1 cellular context compared by ENCODE assay signal in the genomic region with DNA sequence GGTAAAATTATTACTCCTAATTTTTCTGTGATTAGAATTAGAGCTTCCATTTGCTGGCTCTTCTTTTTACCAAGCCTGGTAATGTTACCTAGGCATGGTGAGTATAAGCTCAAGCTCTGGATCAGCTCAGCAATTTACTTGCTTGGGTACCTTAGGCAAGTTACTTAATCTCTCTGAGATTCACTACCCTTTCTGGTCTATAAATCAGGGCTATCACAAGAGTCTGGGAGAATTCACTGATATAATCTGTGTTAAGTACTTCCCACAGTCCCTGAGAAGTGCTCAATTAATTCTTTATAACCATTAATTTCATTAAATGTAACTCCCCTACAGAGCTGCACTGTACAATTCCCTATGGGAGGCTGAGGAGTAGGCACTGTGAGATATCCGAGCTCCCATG.
TF ChIP-seq lines count a peak whose summit lies in the region.

No MANE protein-coding gene starts in this region.

TF ChIP-seq in HepG2, 621 proteins besides CTCF, POLR2A, EP300 and RAD21:
- TF ChIP-seq MYC (CRISPR knock-in tag; IDR thresholded peaks at IDR 0.05; ENCODE audit: borderline replicate concordance), result no peak
- TF ChIP-seq RBM22 (optimal IDR thresholded peaks at IDR 0.05; ENCODE audit: low read length), result peak; percentile 73
